11 cellular contexts compared by ENCODE assay signal in genomic region chr2:128408349-128409305, GRCh38.
DNase-seq lines count a peak whose midpoint lies in the region; ATAC-seq and TF ChIP-seq lines count a peak whose summit lies in the region.
"Had no signal": no experiment of that assay in that cellular context is flagged by ENCODE, and none has a peak within 500 bp of the region (broad histone marks: within the 10 kb centered on the region; RNA-seq: fewer than 3 reads in every experiment).

No MANE protein-coding gene starts in this region.

- DNase-seq in activated CD4-positive, alpha-beta T cell treated with anti-CD3 and anti-CD28 coated beads for 1 hour, result peak; percentile 3
- no peak for DNase-seq in activated CD4-positive, alpha-beta T cell treated with anti-CD3 and anti-CD28 coated beads, Interleukin-2, amount 10 ng/mL, durations not matched to agents 7 days and 5 days
- DNase-seq in MCF 10A (ENCODE audit: unreplicated experiment) (peak; percentile 9), iris pigment epithelial cell (ENCODE audit: low read depth) (peak; percentile 81), suprapubic skin (ENCODE audit: low spot score in 2 of 2) (peak in 1 of 2 donors; percentile 74), GDM1 (lab: John Stamatoyannopoulos, UW) (no peak), T-helper 9 cell (no peak)
- DNase-seq: NCI-H1436, OCI-M1 had no signal

- H3K36me3 Mint-ChIP-seq in activated CD4-positive, alpha-beta T cell treated with anti-CD3 and anti-CD28 coated beads, Interleukin-2, amount 10 ng/mL, durations not matched to agents 7 days and 5 days (ENCODE audit: low read depth), result no peaks in the 10 kb centered on the region
- no peaks in the 10 kb centered on the region for H3K36me3 Mint-ChIP-seq in MCF 10A (ENCODE audit: insufficient read depth, unreplicated experiment)
- H3K36me3 Mint-ChIP-seq: activated naive CD4-positive, alpha-beta T cell treated with anti-CD3 and anti-CD28 coated beads, Interleukin-2, amount 50 U/mL, for 24 hours had no signal

- no peaks in the 10 kb centered on the region for H3K27me3 ChIP-seq in suprapubic skin

- H3K4me3 ChIP-seq in suprapubic skin, result no peak overlapping the region

- H3K9me3 ChIP-seq in suprapubic skin, result no peaks in the 10 kb centered on the region

- BruUV-seq in MCF 10A (replicated peaks; lab: Mats Ljungman, UMichigan), result no TSS peak

- no peaks in the 10 kb centered on the region for H3K9me3 Mint-ChIP-seq in activated CD4-positive, alpha-beta T cell treated with anti-CD3 and anti-CD28 coated beads, Interleukin-2, amount 10 ng/mL, durations not matched to agents 7 days and 5 days
- no peaks in the 10 kb centered on the region for H3K9me3 Mint-ChIP-seq in MCF 10A (ENCODE audit: unreplicated experiment)
- H3K9me3 Mint-ChIP-seq: activated naive CD4-positive, alpha-beta T cell treated with anti-CD3 and anti-CD28 coated beads, Interleukin-2, amount 50 U/mL, for 24 hours had no signal

- POLR2A ChIA-PET in activated CD4-positive, alpha-beta T cell treated with anti-CD3 and anti-CD28 coated beads, Interleukin-2, amount 10 ng/mL, durations not matched to agents 7 days and 5 days (lab: Charles Lee), result no interaction called here
- POLR2A ChIA-PET in MCF 10A (lab: Yijun Ruan, JAX), result no interaction called here

- intact Hi-C loops in MCF 10A (cut with micrococcal nuclease), result no loop called here

- CTCF ChIA-PET in activated CD4-positive, alpha-beta T cell treated with anti-CD3 and anti-CD28 coated beads, Interleukin-2, amount 10 ng/mL, durations not matched to agents 7 days and 5 days (lab: Charles Lee), result no interaction called here
- CTCF ChIA-PET in MCF 10A (lab: Yijun Ruan, JAX), result no interaction called here

- ATAC-seq in GM18858 (IDR thresholded peaks at IDR 0.05; ENCODE audit: unreplicated experiment), result no peak

- peak overlapping the region; percentile 41 for H3K27ac ChIP-seq in suprapubic skin

- H3K4me3 Mint-ChIP-seq in activated CD4-positive, alpha-beta T cell treated with anti-CD3 and anti-CD28 coated beads, Interleukin-2, amount 10 ng/mL, durations not matched to agents 7 days and 5 days, result no peak overlapping the region
- H3K4me3 Mint-ChIP-seq in MCF 10A (ENCODE audit: unreplicated experiment), result no peak overlapping the region
- H3K4me3 Mint-ChIP-seq: activated naive CD4-positive, alpha-beta T cell treated with anti-CD3 and anti-CD28 coated beads, Interleukin-2, amount 50 U/mL, for 24 hours had no signal

- H3K36me3 ChIP-seq in suprapubic skin, result no peaks in the 10 kb centered on the region

- 24% methylated on average over 14 of the region's 17 CpGs for WGBS in suprapubic skin

- TF ChIP-seq CTCF in MCF 10A (IDR thresholded peaks at IDR 0.05; ENCODE audit: unreplicated experiment) (no peak), suprapubic skin (IDR thresholded peaks at IDR 0.05) (no peak)

- no peak for TF ChIP-seq POLR2A in suprapubic skin (IDR thresholded peaks at IDR 0.05)

- peaks cover 21% of the 10 kb centered on the region for H3K4me1 ChIP-seq in suprapubic skin

- TF ChIP-seq EP300 in suprapubic skin (IDR thresholded peaks at IDR 0.05), result no peak

- no peak overlapping the region for H3K27ac Mint-ChIP-seq in activated CD4-positive, alpha-beta T cell treated with anti-CD3 and anti-CD28 coated beads, Interleukin-2, amount 10 ng/mL, durations not matched to agents 7 days and 5 days
- H3K27ac Mint-ChIP-seq in MCF 10A (ENCODE audit: low read depth, unreplicated experiment), result no peak overlapping the region
- H3K27ac Mint-ChIP-seq: activated naive CD4-positive, alpha-beta T cell treated with anti-CD3 and anti-CD28 coated beads, Interleukin-2, amount 50 U/mL, for 24 hours had no signal

- H3K4me1 Mint-ChIP-seq in activated CD4-positive, alpha-beta T cell treated with anti-CD3 and anti-CD28 coated beads, Interleukin-2, amount 10 ng/mL, durations not matched to agents 7 days and 5 days, result no peaks in the 10 kb centered on the region
- no peaks in the 10 kb centered on the region for H3K4me1 Mint-ChIP-seq in MCF 10A (ENCODE audit: insufficient read depth, unreplicated experiment)
- H3K4me1 Mint-ChIP-seq: activated naive CD4-positive, alpha-beta T cell treated with anti-CD3 and anti-CD28 coated beads, Interleukin-2, amount 50 U/mL, for 24 hours had no signal

- no peaks in the 10 kb centered on the region for H3K27me3 Mint-ChIP-seq in activated CD4-positive, alpha-beta T cell treated with anti-CD3 and anti-CD28 coated beads, Interleukin-2, amount 10 ng/mL, durations not matched to agents 7 days and 5 days
- no peaks in the 10 kb centered on the region for H3K27me3 Mint-ChIP-seq in MCF 10A (ENCODE audit: insufficient read depth, unreplicated experiment)

Comparison
In these comparisons a context has a peak if more than half of its experiments do, and no peak if none do; other contexts are left out.
1. DNase-seq: peak in activated CD4-positive, alpha-beta T cell treated with anti-CD3 and anti-CD28 coated beads for 1 hour (single experiment), MCF 10A (single experiment) and iris pigment epithelial cell (single experiment); none in activated CD4-positive, alpha-beta T cell treated with anti-CD3 and anti-CD28 coated beads, Interleukin-2, amount 10 ng/mL, durations not matched to agents 7 days and 5 days (single experiment), GDM1 (single experiment) and T-helper 9 cell (single experiment).